1 cellular context compared by ENCODE assay signal in the genomic region with DNA sequence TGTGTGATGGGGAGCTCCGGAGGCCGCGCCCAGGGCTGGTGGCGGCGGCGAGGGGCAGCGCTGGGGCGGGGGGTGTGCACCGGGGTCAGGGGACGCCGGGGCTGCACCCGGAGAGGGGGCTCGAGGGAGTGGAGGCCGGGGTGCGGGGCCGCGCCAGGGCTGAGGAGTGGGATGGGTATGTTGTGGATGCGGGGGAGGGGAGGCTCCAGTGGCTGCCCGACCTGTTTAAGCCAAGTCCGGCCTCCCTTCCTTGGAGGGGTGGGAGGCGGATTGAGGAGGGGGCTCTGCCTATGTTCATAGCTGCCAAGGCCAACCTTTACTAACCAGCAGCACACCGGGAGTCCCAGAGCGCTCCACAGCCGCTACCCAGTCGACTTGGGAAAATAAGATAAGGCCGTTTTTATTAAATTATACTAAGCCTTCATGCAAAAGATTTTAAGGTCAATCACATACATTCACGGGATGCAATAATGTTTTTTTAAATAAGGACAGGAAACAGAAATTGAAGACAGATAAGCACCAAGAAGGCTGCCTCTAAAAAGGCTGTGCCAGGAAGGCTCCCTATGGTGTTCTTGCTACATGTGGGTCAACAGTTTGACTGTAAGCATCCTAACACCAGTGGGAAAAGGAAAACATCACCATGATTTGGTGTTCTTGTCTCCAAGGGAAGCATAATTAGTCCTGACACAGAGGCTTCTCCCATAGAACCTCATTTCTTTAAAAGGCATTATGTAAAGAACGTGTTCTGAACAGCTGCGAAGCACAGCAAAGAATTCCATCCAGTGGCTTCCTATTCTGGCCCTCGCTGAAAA.
TF ChIP-seq lines count a peak whose summit lies in the region.

No MANE protein-coding gene starts in this region.

TF ChIP-seq in K562, 482 proteins besides CTCF, POLR2A, EP300 and RAD21 (continues in another document):
- TF ChIP-seq FOSL1 (tag; conservative IDR thresholded peaks at IDR 0.05) (peak; percentile 45), CHD4 (IDR thresholded peaks at IDR 0.05; ENCODE audit: insufficient read depth, insufficient replicate concordance, low read depth, low read length, poor library complexity, severe bottlenecking) (peak; percentile 22), ZNF740 (CRISPR knock-in tag; IDR thresholded peaks at IDR 0.05) (peak; percentile 77), ZNF740 (tag; IDR thresholded peaks at IDR 0.05) (0 out of 4 replicates have a peak, but pooled peaks of 1 of the 2 experiments have one; percentile 14), ERF (CRISPR knock-in tag; IDR thresholded peaks at IDR 0.05) (0 out of 2 replicates have a peak, but pooled peaks have one; percentile 39), ARID1B (IDR thresholded peaks at IDR 0.05) (0 out of 2 replicates have a peak, but pooled peaks have one; percentile 10), ZNF639 (CRISPR knock-in tag; conservative IDR thresholded peaks at IDR 0.05 in 1 of 2, IDR thresholded peaks at IDR 0.05 in 1 of 2) (peak in 1 of 2 experiments; percentile 28; a peak in 1 of 4 replicates), SMAD3 (CRISPR knock-in tag; conservative IDR thresholded peaks at IDR 0.05) (no peak), RBM15 (IDR thresholded peaks at IDR 0.05; ENCODE audit: insufficient read depth, low read length) (no peak), ZBTB17 (CRISPR knock-in tag; IDR thresholded peaks at IDR 0.05) (no peak), THRAP3 (IDR thresholded peaks at IDR 0.05; ENCODE audit: borderline replicate concordance) (no peak), E2F3 (CRISPR knock-in tag; IDR thresholded peaks at IDR 0.05) (0 out of 2 replicates have a peak, but pooled peaks have one; percentile 16), MAZ (CRISPR knock-in tag; conservative IDR thresholded peaks at IDR 0.05 in 1 of 2, IDR thresholded peaks at IDR 0.05 in 1 of 2) (0 out of 4 replicates have a peak, but pooled peaks of 1 of the 2 experiments have one; percentile 11), EGR1 (conservative IDR thresholded peaks at IDR 0.05) (peak; percentile 55), SLC30A9 (CRISPR knock-in tag; IDR thresholded peaks at IDR 0.05) (no peak), EHMT2 (IDR thresholded peaks at IDR 0.05) (no peak), PML (IDR thresholded peaks at IDR 0.05; ENCODE audit: low read length) (0 out of 2 replicates have a peak, but pooled peaks have one; percentile 27), TCFL5 (CRISPR knock-in tag; conservative IDR thresholded peaks at IDR 0.05) (no peak), TRIM28 (IDR thresholded peaks at IDR 0.05) (0 out of 2 replicates have a peak, but pooled peaks have one; percentile 30), IRF2 (CRISPR knock-in tag; IDR thresholded peaks at IDR 0.05) (no peak), ZBTB1 (CRISPR knock-in tag; IDR thresholded peaks at IDR 0.05; ENCODE audit: borderline replicate concordance, low read depth) (0 out of 2 replicates have a peak, but pooled peaks have one; percentile 20), JUN (IDR thresholded peaks at IDR 0.05; ENCODE audit: borderline replicate concordance, low read depth, low read length) (no peak), JUN (CRISPR knock-in tag; IDR thresholded peaks at IDR 0.05; ENCODE audit: borderline replicate concordance) (no peak), GTF2F1 (IDR thresholded peaks at IDR 0.05; ENCODE audit: low read depth, low read length) (no peak), NR0B1 (IDR thresholded peaks at IDR 0.05; ENCODE audit: partially characterized antibody) (no peak), NFRKB (IDR thresholded peaks at IDR 0.05; ENCODE audit: low read depth) (0 out of 2 replicates have a peak, but pooled peaks have one; percentile 31), ZNF134 (CRISPR knock-in tag; conservative IDR thresholded peaks at IDR 0.05) (0 out of 2 replicates have a peak, but pooled peaks have one; percentile 10), ZNF77 (CRISPR knock-in tag; IDR thresholded peaks at IDR 0.05) (no peak), ZNF197 (CRISPR knock-in tag; IDR thresholded peaks at IDR 0.05; ENCODE audit: low read depth) (0 out of 2 replicates have a peak, but pooled peaks have one; percentile 5), ZBTB7A (IDR thresholded peaks at IDR 0.05; ENCODE audit: borderline replicate concordance, control insufficient read depth, low read depth, low read length) (peak; percentile 61; the same call in 1 of the 2 replicates), CBFA2T3 (IDR thresholded peaks at IDR 0.05) (0 out of 2 replicates have a peak, but pooled peaks have one; percentile 2), CREB3 (tag; conservative IDR thresholded peaks at IDR 0.05; ENCODE audit: low read depth) (0 out of 2 replicates have a peak, but pooled peaks have one; percentile 30), KDM5B (IDR thresholded peaks at IDR 0.05; ENCODE audit: insufficient replicate concordance, low read depth, low read length) (peak; percentile 45), SMARCE1 (IDR thresholded peaks at IDR 0.05) (0 out of 2 replicates have a peak, but pooled peaks have one; percentile 36), SUPT5H (IDR thresholded peaks at IDR 0.05) (peak; percentile 43; the same call in 1 of the 2 replicates)
- TF ChIP-seq, protein P1, sequence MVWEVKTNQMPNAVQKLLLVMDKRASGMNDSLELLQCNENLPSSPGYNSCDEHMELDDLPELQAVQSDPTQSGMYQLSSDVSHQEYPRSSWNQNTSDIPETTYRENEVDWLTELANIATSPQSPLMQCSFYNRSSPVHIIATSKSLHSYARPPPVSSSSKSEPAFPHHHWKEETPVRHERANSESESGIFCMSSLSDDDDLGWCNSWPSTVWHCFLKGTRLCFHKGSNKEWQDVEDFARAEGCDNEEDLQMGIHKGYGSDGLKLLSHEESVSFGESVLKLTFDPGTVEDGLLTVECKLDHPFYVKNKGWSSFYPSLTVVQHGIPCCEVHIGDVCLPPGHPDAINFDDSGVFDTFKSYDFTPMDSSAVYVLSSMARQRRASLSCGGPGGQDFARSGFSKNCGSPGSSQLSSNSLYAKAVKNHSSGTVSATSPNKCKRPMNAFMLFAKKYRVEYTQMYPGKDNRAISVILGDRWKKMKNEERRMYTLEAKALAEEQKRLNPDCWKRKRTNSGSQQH (CRISPR knock-in tag; IDR thresholded peaks at IDR 0.05) = 0 out of 2 replicates have a peak, but pooled peaks have one; percentile 18
- TF ChIP-seq, protein P2, sequence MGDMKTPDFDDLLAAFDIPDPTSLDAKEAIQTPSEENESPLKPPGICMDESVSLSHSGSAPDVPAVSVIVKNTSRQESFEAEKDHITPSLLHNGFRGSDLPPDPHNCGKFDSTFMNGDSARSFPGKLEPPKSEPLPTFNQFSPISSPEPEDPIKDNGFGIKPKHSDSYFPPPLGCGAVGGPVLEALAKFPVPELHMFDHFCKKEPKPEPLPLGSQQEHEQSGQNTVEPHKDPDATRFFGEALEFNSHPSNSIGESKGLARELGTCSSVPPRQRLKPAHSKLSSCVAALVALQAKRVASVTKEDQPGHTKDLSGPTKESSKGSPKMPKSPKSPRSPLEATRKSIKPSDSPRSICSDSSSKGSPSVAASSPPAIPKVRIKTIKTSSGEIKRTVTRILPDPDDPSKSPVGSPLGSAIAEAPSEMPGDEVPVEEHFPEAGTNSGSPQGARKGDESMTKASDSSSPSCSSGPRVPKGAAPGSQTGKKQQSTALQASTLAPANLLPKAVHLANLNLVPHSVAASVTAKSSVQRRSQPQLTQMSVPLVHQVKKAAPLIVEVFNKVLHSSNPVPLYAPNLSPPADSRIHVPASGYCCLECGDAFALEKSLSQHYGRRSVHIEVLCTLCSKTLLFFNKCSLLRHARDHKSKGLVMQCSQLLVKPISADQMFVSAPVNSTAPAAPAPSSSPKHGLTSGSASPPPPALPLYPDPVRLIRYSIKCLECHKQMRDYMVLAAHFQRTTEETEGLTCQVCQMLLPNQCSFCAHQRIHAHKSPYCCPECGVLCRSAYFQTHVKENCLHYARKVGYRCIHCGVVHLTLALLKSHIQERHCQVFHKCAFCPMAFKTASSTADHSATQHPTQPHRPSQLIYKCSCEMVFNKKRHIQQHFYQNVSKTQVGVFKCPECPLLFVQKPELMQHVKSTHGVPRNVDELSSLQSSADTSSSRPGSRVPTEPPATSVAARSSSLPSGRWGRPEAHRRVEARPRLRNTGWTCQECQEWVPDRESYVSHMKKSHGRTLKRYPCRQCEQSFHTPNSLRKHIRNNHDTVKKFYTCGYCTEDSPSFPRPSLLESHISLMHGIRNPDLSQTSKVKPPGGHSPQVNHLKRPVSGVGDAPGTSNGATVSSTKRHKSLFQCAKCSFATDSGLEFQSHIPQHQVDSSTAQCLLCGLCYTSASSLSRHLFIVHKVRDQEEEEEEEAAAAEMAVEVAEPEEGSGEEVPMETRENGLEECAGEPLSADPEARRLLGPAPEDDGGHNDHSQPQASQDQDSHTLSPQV (IDR thresholded peaks at IDR 0.05) = peak; percentile 35; the same call in 1 of the 2 replicates
